Comparison of ENCODE assay signal across 8 cellular contexts in genomic region chr2:181586569-181587076, GRCh38.
DNase-seq lines count a peak whose midpoint lies in the region; ATAC-seq and TF ChIP-seq lines count a peak whose summit lies in the region.

No MANE protein-coding gene starts in this region.

- WGBS in body of pancreas, 2 donors: 16 to 20% methylated on average over 4 of the region's 4 CpGs

- H3K9me3 ChIP-seq in HAP-1: no peaks in the 10 kb centered on the region
- H3K9me3 ChIP-seq in body of pancreas: no peaks in the 10 kb centered on the region

- no peaks in the 10 kb centered on the region for H3K36me3 ChIP-seq in HAP-1 (replicated peaks)
- H3K36me3 ChIP-seq in body of pancreas (replicated peaks in 1 of 2; ENCODE audit: insufficient read depth in 1 of 2, low read depth in 2 of 2): no peaks in the 10 kb centered on the region

- in situ Hi-C loops in HAP-1 (cut with MboI; ENCODE audit: low sequenced_read_pairs): no loop called here

- no peak for TF ChIP-seq POLR2A in body of pancreas (IDR thresholded peaks at IDR 0.05)

- TF ChIP-seq CTCF in body of pancreas (IDR thresholded peaks at IDR 0.05): no peak

- ATAC-seq in GM18517 (IDR thresholded peaks at IDR 0.05; ENCODE audit: unreplicated experiment) (peak; percentile 97), body of pancreas (peak; percentile 63)

- intact Hi-C loops in body of pancreas (cut with DNase I): no loop called here

- H3K27ac ChIP-seq in body of pancreas: peak overlapping the region in 1 of 4 donors; percentile 58

- H3K4me3 ChIP-seq in HAP-1 (no peak overlapping the region), body of pancreas (no peak overlapping the region)

- H3K4me1 ChIP-seq in HAP-1: peaks cover 10% of the 10 kb centered on the region
- peaks cover 12% of the 10 kb centered on the region for H3K4me1 ChIP-seq in body of pancreas

- H3K27me3 ChIP-seq in HAP-1 (ENCODE audit: low read depth) (no peaks in the 10 kb centered on the region; the same call in 1 of the 2 replicates), body of pancreas (no peaks in the 10 kb centered on the region)

- DNase-seq in HAP-1 (ENCODE audit: low spot score in 2 of 2) (peak; percentile 19 to 44), NCI-H1092 treated with DMSO at 0.1 percent for 48 hours (lab: John Stamatoyannopoulos, UW) (peak; percentile 82), body of pancreas (peak in 3 of 4 donors; percentile 27 to 51 (median 38)), 8988T (no peak), HuH-7 (ENCODE audit: low spot score) (no peak), OCI-M2 (lab: John Stamatoyannopoulos, UW; ENCODE audit: unreplicated experiment) (no peak), NOMO-1 treated with DMSO at 0.1 percent for 48 hours (lab: John Stamatoyannopoulos, UW; ENCODE audit: unreplicated experiment) (no peak)

Comparison
In these comparisons a context has a peak if more than half of its experiments do, and no peak if none do; other contexts are left out.
1. DNase-seq: peak in HAP-1 (2 of 2), NCI-H1092 treated with DMSO at 0.1 percent for 48 hours (single experiment) and body of pancreas (3 of 4); none in 8988T (single experiment), HuH-7 (single experiment), OCI-M2 (single experiment) and NOMO-1 treated with DMSO at 0.1 percent for 48 hours (single experiment).